ENCODE assay signal across 24 cellular contexts in genomic region chr4:140223056-140223810, GRCh38.
A peak's percentile ranks its signal among the peaks of the same experiment; 100 is the strongest.
DNase-seq lines count a peak whose midpoint lies in the region; ATAC-seq, FAIRE-seq and TF ChIP-seq lines count a peak whose summit lies in the region.
"Had no signal": no experiment of that assay in that cellular context is flagged by ENCODE, and none has a peak within 500 bp of the region (broad histone marks: within the 10 kb centered on the region; RNA-seq: fewer than 3 reads in every experiment).

No MANE protein-coding gene starts in this region.

- in situ Hi-C loops in GM23248 (cut with MboI) (no loop called here), transverse colon (cut with MboI; ENCODE audit: low pct_ligation_motif_present in 1 of 4, low pct_unique_long_range_greater_than_20kb in 1 of 4, low sequenced_read_pairs in 3 of 4) (no loop called here)

- FAIRE-seq in endothelial cell of umbilical vein (lab: Jason Lieb, UNC) = peak; percentile 71
- FAIRE-seq: G401.6 had no signal

- H3K9me1 ChIP-seq in endothelial cell of umbilical vein (replicated peaks; ENCODE audit: control insufficient read depth, extremely low read depth, insufficient read depth, low read length) = no peaks in the 10 kb centered on the region

- H3F3A ChIP-seq in GM23248 (ENCODE audit: insufficient read depth) = no peaks in the 10 kb centered on the region

- TF ChIP-seq CTCF in endothelial cell of umbilical vein (IDR thresholded peaks at IDR 0.05; ENCODE audit: extremely low read depth in 1 of 2, insufficient read depth in 1 of 2, low read depth in 1 of 2, low read length in 2 of 2) = no peak
- TF ChIP-seq CTCF in transverse colon (IDR thresholded peaks at IDR 0.05) = no peak
- TF ChIP-seq CTCF in dorsolateral prefrontal cortex (IDR thresholded peaks at IDR 0.05 in 54 of 56, conservative IDR thresholded peaks at IDR 0.05 in 2 of 56; ENCODE audit: low read depth in 1 of 56, partially characterized antibody in 56 of 56) = no peak

- dilution Hi-C loops in endothelial cell of umbilical vein (cut with MboI; ENCODE audit: extremely low pct_ligation_motif_present, low sequenced_read_pairs) = no loop called here

- H3K27me3 ChIP-seq in GM23248 (replicated peaks; ENCODE audit: insufficient read depth) (no peaks in the 10 kb centered on the region), endothelial cell of umbilical vein (ENCODE audit: control insufficient read depth in 2 of 2, insufficient read depth in 2 of 2, low read length in 2 of 2) (no peaks in the 10 kb centered on the region), transverse colon (no peaks in the 10 kb centered on the region), dorsolateral prefrontal cortex (no peaks in the 10 kb centered on the region)
- H3K27me3 ChIP-seq: right atrium auricular region had no signal

- ATAC-seq in activated CD4-positive, CD25-positive, alpha-beta regulatory T cell treated with anti-CD3 and anti-CD28 coated beads, Interleukin-2, amount 50 U/mL, for 24 hours = no peak
- ATAC-seq: activated CD8-positive, alpha-beta T cell treated with anti-CD3 and anti-CD28 coated beads for 36 hours; effector memory CD8-positive, alpha-beta T cell; SK-N-SH treated with all-trans-retinoic acid at 6 μM for 48 hours had no signal

- H3K27ac ChIP-seq in GM23248 (no peak overlapping the region), endothelial cell of umbilical vein (ENCODE audit: insufficient read depth, low read depth, low read length) (peak overlapping the region; percentile 65), transverse colon (no peak overlapping the region), dorsolateral prefrontal cortex (no peak overlapping the region)
- H3K27ac ChIP-seq: right atrium auricular region, RWPE1 had no signal

- BruUV-seq in endothelial cell of umbilical vein (replicated peaks; lab: Mats Ljungman, UMichigan) = no TSS peak

- no peaks in the 10 kb centered on the region for H3K36me3 ChIP-seq in GM23248 (ENCODE audit: low read depth)
- no peaks in the 10 kb centered on the region for H3K36me3 ChIP-seq in endothelial cell of umbilical vein (ENCODE audit: control insufficient read depth in 2 of 2, extremely low read depth in 1 of 2, insufficient read depth in 2 of 2, low read length in 2 of 2)
- H3K36me3 ChIP-seq in transverse colon = no peaks in the 10 kb centered on the region
- H3K36me3 ChIP-seq: right atrium auricular region had no signal

- H3K4me1 ChIP-seq in GM23248 (ENCODE audit: insufficient read depth) (peaks cover 12% of the 10 kb centered on the region), endothelial cell of umbilical vein (ENCODE audit: control insufficient read depth, extremely low read depth, insufficient read depth, low read length) (peaks cover 19% of the 10 kb centered on the region), transverse colon (peaks cover 0 to under 1% (median 0%) of the 10 kb centered on the region in 4 donors)
- H3K4me1 ChIP-seq: right atrium auricular region had no signal

- no peaks in the 10 kb centered on the region for H4K20me1 ChIP-seq in GM23248 (ENCODE audit: insufficient read depth)
- no peaks in the 10 kb centered on the region for H4K20me1 ChIP-seq in endothelial cell of umbilical vein (replicated peaks; ENCODE audit: control insufficient read depth, extremely low read depth, insufficient read depth, low read length)

- H3K9me2 ChIP-seq in GM23248 (ENCODE audit: insufficient read depth) = no peaks in the 10 kb centered on the region

- no peak for TF ChIP-seq EP300 in transverse colon (IDR thresholded peaks at IDR 0.05; ENCODE audit: low read depth)

- H3K4me3 ChIP-seq in GM23248 (no peak overlapping the region), endothelial cell of umbilical vein (replicated peaks in 1 of 3; ENCODE audit: insufficient read depth in 1 of 3, low read depth in 1 of 3, low read length in 3 of 3) (no peak overlapping the region), transverse colon (no peak overlapping the region), dorsolateral prefrontal cortex (no peak overlapping the region)
- H3K4me3 ChIP-seq: right atrium auricular region had no signal

- DNase-seq in GM23248 (peak; percentile 41), RKO (ENCODE audit: low spot score) (peak; percentile 44), endothelial cell of umbilical vein (ENCODE audit: low read depth, low spot score) (peak; percentile 80), lung microvascular endothelial cell (ENCODE audit: low read depth in 2 of 2) (peak; percentile 25 to 80), transverse colon (no peak), dorsolateral prefrontal cortex (no peak)
- DNase-seq in stimulated activated CD4-positive, alpha-beta T cell treated with anti-CD3 and anti-CD28 coated beads, Interleukin-4, amount 100 ng/mL, for 4 hours = no peak
- DNase-seq: activated B cell treated with CpG ODN at 0.5 μM for 24 hours; activated CD8-positive, alpha-beta T cell treated with anti-CD3 and anti-CD28 coated beads for 36 hours; activated naive CD4-positive, alpha-beta T cell; activated T-cell treated with anti-CD3 and anti-CD28 coated beads, Interleukin-2, amount 50 U/mL, for 24 hours; effector memory CD8-positive, alpha-beta T cell; Kasumi-1; naive B cell; NCI-H1092 treated with DMSO at 0.1 percent for 48 hours; NCI-H510A treated with DMSO at 0.1 percent for 48 hours; NK-92 treated with Interleukin-12 subunit alpha and Interleukin-12 subunit beta, amount 100 ng/mL, for 24 hours; occipital lobe; stimulated activated CD4-positive, alpha-beta T cell treated with anti-CD3 and anti-CD28 coated beads, Interleukin-15, amount 100 ng/mL, for 24 hours had no signal

- H3K9ac ChIP-seq in GM23248 (no peak overlapping the region), endothelial cell of umbilical vein (replicated peaks; ENCODE audit: extremely low read depth, insufficient read depth, low read length) (peak overlapping the region; percentile 5)

- H3K9me3 ChIP-seq in GM23248 (ENCODE audit: low read depth) (no peaks in the 10 kb centered on the region), endothelial cell of umbilical vein (replicated peaks; ENCODE audit: control insufficient read depth, insufficient read depth, low read length) (no peaks in the 10 kb centered on the region), transverse colon (no peaks in the 10 kb centered on the region)
- H3K9me3 ChIP-seq: right atrium auricular region had no signal

- H3K4me2 ChIP-seq in GM23248 (ENCODE audit: unreplicated experiment) (no peak overlapping the region), endothelial cell of umbilical vein (ENCODE audit: insufficient read depth, low read length) (peak overlapping the region; percentile 51)

- POLR2A ChIA-PET in endothelial cell of umbilical vein (lab: Charles Lee) = interaction anchor here (1.3 to 1.4 kb wide), 2 partner anchors 15 to 69 kb away, joined by 4 read pairs; partner anchors contain the start of gene MAML3

- intact Hi-C loops in endothelial cell of umbilical vein (cut with micrococcal nuclease) = loop anchor here (1.0 to 2.0 kb wide), 2 partner anchors 30 to 69 kb away; partner anchors contain the start of gene MAML3
- intact Hi-C loops in transverse colon (cut with DNase I; ENCODE audit: low total_unique reads) = no loop called here
- intact Hi-C loops in dorsolateral prefrontal cortex (cut with DNase I) = no loop called here

- CTCF ChIA-PET in endothelial cell of umbilical vein (lab: Charles Lee) = interaction anchor here (0.7 to 2.3 kb wide), 10 partner anchors 8 to 171 kb away, joined by 3 to 11 read pairs (median 4); no protein-coding TSS in a partner anchor

- 84 to 86% methylated on average over 8 of the region's 8 CpGs for WGBS in GM23248 (ENCODE audit: low coverage in 1 of 2, low lambda C conversion rate in 2 of 2, missing lambda C conversion rate in 2 of 2), 2 experiments
- 82 to 88% methylated on average over 4 to 8 of the region's 8 CpGs for WGBS in transverse colon (ENCODE audit: low coverage in 1 of 2), 2 donors

- H3K79me2 ChIP-seq in GM23248 (ENCODE audit: insufficient read depth) (no peaks in the 10 kb centered on the region), endothelial cell of umbilical vein (ENCODE audit: control insufficient read depth, insufficient read depth, low read length) (no peaks in the 10 kb centered on the region)

- H2AFZ ChIP-seq in GM23248 = no peak overlapping the region
- no peak overlapping the region for H2AFZ ChIP-seq in endothelial cell of umbilical vein (ENCODE audit: low read depth, low read length)

- TF ChIP-seq POLR2A in endothelial cell of umbilical vein (IDR thresholded peaks at IDR 0.05; ENCODE audit: low read depth, low read length) (no peak), transverse colon (IDR thresholded peaks at IDR 0.05) (no peak)

TF ChIP-seq in endothelial cell of umbilical vein, 7 proteins besides CTCF, POLR2A, EP300 and RAD21:
- TF ChIP-seq JUN (IDR thresholded peaks at IDR 0.05; ENCODE audit: borderline replicate concordance, insufficient read depth, insufficient read length, low read depth) = peak; percentile 67
- no peak for TF ChIP-seq EZH2 (IDR thresholded peaks at IDR 0.05; ENCODE audit: borderline replicate concordance, low read depth, low read length, severe bottlenecking)
- TF ChIP-seq FOS (IDR thresholded peaks at IDR 0.05; ENCODE audit: borderline replicate concordance, insufficient read depth, low read length) = peak; percentile 67
- TF ChIP-seq POLR2AphosphoS5 (IDR thresholded peaks at IDR 0.05; ENCODE audit: insufficient read depth, low read depth, low read length) = no peak
- no peak for TF ChIP-seq MAX (IDR thresholded peaks at IDR 0.05; ENCODE audit: insufficient read depth, insufficient read length)
- TF ChIP-seq MYC (IDR thresholded peaks at IDR 0.05; ENCODE audit: low read depth, low read length) = no peak
- no peak for TF ChIP-seq GATA2 (IDR thresholded peaks at IDR 0.05; ENCODE audit: insufficient read depth, insufficient read length, low read depth, low read length)
TF ChIP-seq in endothelial cell of umbilical vein: peak in this region for 2.

Comparison
In these comparisons a context has a peak if more than half of its experiments do, and no peak if none do; other contexts are left out.
1. DNase-seq: peak in GM23248 (single experiment), RKO (single experiment), endothelial cell of umbilical vein (single experiment) and lung microvascular endothelial cell (2 of 2); none in transverse colon (single experiment), dorsolateral prefrontal cortex (0 of 10) and stimulated activated CD4-positive, alpha-beta T cell treated with anti-CD3 and anti-CD28 coated beads, Interleukin-4, amount 100 ng/mL, for 4 hours (0 of 2).